8 cellular contexts compared by ENCODE assay signal in the genomic region with DNA sequence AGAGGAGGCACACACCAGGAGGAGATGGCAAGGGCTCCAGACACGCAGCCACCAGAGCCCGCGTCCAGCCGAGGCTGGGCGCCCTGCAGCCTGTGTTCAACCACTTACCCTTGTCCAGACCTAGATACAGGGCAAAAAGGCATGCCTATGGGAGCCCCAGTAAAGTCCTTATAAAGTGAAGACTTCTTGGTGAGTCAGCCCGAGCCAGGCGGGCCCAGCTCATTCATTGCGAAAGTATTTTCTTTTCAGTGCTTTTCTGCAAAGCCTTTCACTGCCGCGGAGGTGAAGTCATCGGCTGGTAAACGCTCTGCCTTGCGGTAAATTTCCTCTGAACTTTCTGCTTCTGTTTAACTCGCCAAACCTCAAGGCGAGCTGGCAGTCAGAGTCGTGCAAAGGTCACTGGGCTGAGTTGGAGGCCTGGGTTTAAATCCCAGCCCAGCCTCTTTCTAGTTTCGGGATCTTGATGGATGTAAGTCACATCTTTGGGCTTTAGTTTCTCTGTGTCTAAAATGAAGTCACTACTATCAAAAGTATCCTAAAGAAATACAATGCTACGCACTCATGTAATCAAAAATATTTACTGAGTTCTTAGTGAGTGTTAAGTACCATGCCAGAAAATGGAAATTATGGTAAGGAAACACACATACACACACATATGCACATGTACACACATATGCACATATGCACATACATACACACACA. TPM values are rescaled to one million over a fixed set of nuclear protein-coding genes. Genes with fewer than 3 reads are reported as not detected.
A peak's percentile ranks its signal among the peaks of the same experiment; 100 is the strongest.
DNase-seq lines count a peak whose midpoint lies in the region; ATAC-seq and TF ChIP-seq lines count a peak whose summit lies in the region.

No MANE protein-coding gene starts in this region.

- H3K4me1 ChIP-seq in CD4-positive, CD25-positive, alpha-beta regulatory T cell (ENCODE audit: control insufficient read depth, insufficient read depth, low read length, poor library complexity, severe bottlenecking) = peaks cover 14% of the 10 kb centered on the region
- H3K4me1 ChIP-seq in lower lobe of right lung = peaks cover 25% of the 10 kb centered on the region

- no peaks in the 10 kb centered on the region for H3K36me3 Mint-ChIP-seq in CD4-positive, CD25-positive, alpha-beta regulatory T cell

- H3K4me1 Mint-ChIP-seq in CD4-positive, CD25-positive, alpha-beta regulatory T cell = peaks cover 5 to 25% (median 19%) of the 10 kb centered on the region in 4 donors

- intact Hi-C loops in lower lobe of right lung (cut with DNase I) = no loop called here

- peak overlapping the region; percentile 0 for H3K4me3 ChIP-seq in CD4-positive, CD25-positive, alpha-beta regulatory T cell (ENCODE audit: low read depth, low read length)
- H3K4me3 ChIP-seq in cardiac fibroblast (replicated peaks in 1 of 2; ENCODE audit: low read depth in 2 of 2, low read length in 2 of 2) (no peak overlapping the region), lower lobe of right lung (no peak overlapping the region)

- H3K9me3 ChIP-seq in CD4-positive, CD25-positive, alpha-beta regulatory T cell (ENCODE audit: control insufficient read depth in 2 of 2, low read length in 2 of 2) = no peaks in the 10 kb centered on the region
- no peaks in the 10 kb centered on the region for H3K9me3 ChIP-seq in lower lobe of right lung

- no peak for TF ChIP-seq CTCF in cardiac fibroblast (IDR thresholded peaks at IDR 0.05; ENCODE audit: low read depth, low read length)
- TF ChIP-seq CTCF in lower lobe of right lung (IDR thresholded peaks at IDR 0.05) = no peak

- peak overlapping the region; percentile 28 to 85 (median 79) for H3K27ac Mint-ChIP-seq in CD4-positive, CD25-positive, alpha-beta regulatory T cell

- no peaks in the 10 kb centered on the region for H3K36me3 ChIP-seq in CD4-positive, CD25-positive, alpha-beta regulatory T cell (ENCODE audit: control insufficient read depth, insufficient read depth, low read length)
- H3K36me3 ChIP-seq in lower lobe of right lung = no peaks in the 10 kb centered on the region

- H3K27ac ChIP-seq in CD4-positive, CD25-positive, alpha-beta regulatory T cell (ENCODE audit: insufficient read depth, low read length, poor library complexity, severe bottlenecking) = no peak overlapping the region
- peak overlapping the region; percentile 63 for H3K27ac ChIP-seq in lower lobe of right lung

- H3K27me3 ChIP-seq in CD4-positive, CD25-positive, alpha-beta regulatory T cell (ENCODE audit: control insufficient read depth, insufficient read depth, low read length) = no peaks in the 10 kb centered on the region
- no peaks in the 10 kb centered on the region for H3K27me3 ChIP-seq in lower lobe of right lung (ENCODE audit: low read depth)

- peak; percentile 94 to 96 for ATAC-seq in CD4-positive, CD25-positive, alpha-beta regulatory T cell (ENCODE audit: low read depth in 2 of 2)
- peak; percentile 88 to 93 for ATAC-seq in lower lobe of right lung
- ATAC-seq in GM18511 (IDR thresholded peaks at IDR 0.05; ENCODE audit: unreplicated experiment) = no peak

- no peaks in the 10 kb centered on the region for H3K9me3 Mint-ChIP-seq in CD4-positive, CD25-positive, alpha-beta regulatory T cell

- H3K27me3 Mint-ChIP-seq in CD4-positive, CD25-positive, alpha-beta regulatory T cell = peaks cover 10% of the 10 kb centered on the region

- peak in 2 of 3 donors; percentile 56 to 88 for DNase-seq in CD4-positive, CD25-positive, alpha-beta regulatory T cell
- DNase-seq in HT1080 (ENCODE audit: low read depth) (peak; percentile 98), cardiac fibroblast (ENCODE audit: low read depth in 2 of 2) (peak; percentile 96 to 98), lower lobe of right lung (peak; percentile 81), DMS114 treated with DMSO at 0.1 percent for 48 hours (lab: John Stamatoyannopoulos, UW; ENCODE audit: unreplicated experiment) (no peak)
- peak; percentile 54 for DNase-seq in activated CD4-positive, CD25-positive, alpha-beta regulatory T cell treated with anti-CD3 and anti-CD28 coated beads, Interleukin-2, amount 50 U/mL, for 16 hours (ENCODE audit: low read depth, low spot score)
- peak; percentile 29 for DNase-seq in stimulated activated CD8-positive, alpha-beta memory T cell treated with anti-CD3 and anti-CD28 coated beads, Interleukin-15, amount 100 ng/mL, for 24 hours (ENCODE audit: low read depth)

- peak overlapping the region; percentile 7 to 75 (median 46) for H3K4me3 Mint-ChIP-seq in CD4-positive, CD25-positive, alpha-beta regulatory T cell

RNA-seq across cellular contexts. Expression of a gene that starts 54.7 kb away (rescaled TPM):
- total RNA-seq in CD4-positive, CD25-positive, alpha-beta regulatory T cell = 101 TPM
- polyA plus RNA-seq in CD4-positive, CD25-positive, alpha-beta regulatory T cell = 1 to 10 TPM; 1.4 to 4.7 (median 2.9) TPM
- 20.1 and 34.6 TPM in 2 replicates for total RNA-seq in HT1080 (2014; rRNA removed; shearing (Covaris generic))
- 20.0 and 27.1 TPM in 2 replicates for polyA plus RNA-seq in HT1080 (2015; cell fraction: cytosol; rRNA removed)
- 42.5 and 49.5 TPM in 2 replicates for polyA plus RNA-seq in HT1080 (2015; cell fraction: nucleus; rRNA removed)
- 9.8 TPM for total RNA-seq in lower lobe of right lung
